Comparison of ENCODE assay signal across 12 cellular contexts in genomic region chr7:43960933-43961332, GRCh38. TPM values are rescaled to one million over a fixed set of nuclear protein-coding genes. Genes with fewer than 3 reads are reported as not detected.
"Had no signal": no experiment of that assay in that cellular context is flagged by ENCODE, and none has a peak within 500 bp of the region (broad histone marks: within the 10 kb centered on the region; RNA-seq: fewer than 3 reads in every experiment).

No MANE protein-coding gene starts in this region.

- H3K4me3 Mint-ChIP-seq: HFFc6 had no signal

- H3K36me3 ChIP-seq: HAP-1 had no signal

- FAIRE-seq: HTR-8/SVneo had no signal

- H2AFZ ChIP-seq: GM23248 had no signal

- H3K4me3 ChIP-seq: GM23248, HAP-1 had no signal

- H3K27ac ChIP-seq: GM23248, KMS-11 had no signal

- H3K9me3 ChIP-seq: HAP-1 had no signal

- H3K27ac Mint-ChIP-seq: HFFc6 had no signal

- H3K4me1 ChIP-seq: HAP-1 had no signal

- H3K9me3 Mint-ChIP-seq: HFFc6 had no signal

- ATAC-seq: HCT116 had no signal

- H3K9ac ChIP-seq: GM23248, KMS-11 had no signal

- DNase-seq: GM23248, GOT3, H7, HFFc6, IMR-90, KBM-7 had no signal

- H3K4me2 ChIP-seq: KMS-11 had no signal

RNA-seq across cellular contexts. Expression of gene SPDYE1, which starts 36.8 kb away (rescaled TPM):
- total RNA-seq: GM23248, H4, H7, HFFc6, HT-29, IMR-90 had no signal
- polyA plus RNA-seq: IMR-90 had no signal
